Comparison of ENCODE assay signal across 2 cellular contexts in the genomic region with DNA sequence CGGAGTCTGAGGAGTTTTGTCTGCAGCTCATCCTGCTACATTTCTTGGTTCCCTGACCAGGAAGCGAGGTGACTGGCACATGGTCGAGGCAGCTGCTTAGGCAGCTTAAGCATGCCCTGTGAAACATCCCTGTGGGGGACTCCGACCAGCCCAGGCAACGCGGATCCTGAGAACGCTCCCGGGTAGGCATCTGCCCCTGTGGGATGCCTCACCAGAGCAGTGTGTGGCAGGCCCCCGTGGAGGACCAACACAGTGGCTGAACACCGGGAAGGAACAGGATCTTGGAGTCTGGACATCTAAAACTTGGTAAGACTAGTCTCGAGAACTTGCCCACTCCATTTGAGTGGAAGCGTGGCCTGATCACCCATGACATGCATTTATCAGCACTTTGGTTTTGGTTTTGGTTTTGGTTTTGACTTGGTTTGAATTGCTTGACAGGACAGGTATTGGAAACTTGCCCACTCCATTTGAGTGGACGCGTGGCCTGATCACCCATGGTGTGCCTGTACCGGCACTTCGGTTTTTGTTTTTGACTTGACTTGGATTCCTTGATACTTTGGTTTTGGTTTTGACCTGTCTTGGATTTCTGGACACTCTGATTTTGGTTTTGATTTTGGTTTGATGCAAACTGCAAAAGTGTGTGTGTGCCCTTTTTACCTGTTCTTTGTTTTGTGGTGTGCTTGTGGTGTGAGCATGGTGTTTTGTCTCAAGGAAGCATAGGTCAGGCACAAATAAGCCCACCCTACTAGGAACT.
TF ChIP-seq lines count a peak whose summit lies in the region.

No MANE protein-coding gene starts in this region.

TF ChIP-seq in liver, 16 proteins besides CTCF, POLR2A, EP300 and RAD21:
- TF ChIP-seq SP1 (IDR thresholded peaks at IDR 0.05) (peak; percentile 17), YY1 (IDR thresholded peaks at IDR 0.05) (no peak)
- TF ChIP-seq, protein P1, sequence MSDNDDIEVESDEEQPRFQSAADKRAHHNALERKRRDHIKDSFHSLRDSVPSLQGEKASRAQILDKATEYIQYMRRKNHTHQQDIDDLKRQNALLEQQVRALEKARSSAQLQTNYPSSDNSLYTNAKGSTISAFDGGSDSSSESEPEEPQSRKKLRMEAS (IDR thresholded peaks at IDR 0.05): peak; percentile 16

TF ChIP-seq in HepG2, 621 proteins besides CTCF, POLR2A, EP300 and RAD21:
- no peak for TF ChIP-seq CHD2 (IDR thresholded peaks at IDR 0.05; ENCODE audit: low read depth, low read length)
- no peak for TF ChIP-seq ZBTB3 (CRISPR knock-in tag; IDR thresholded peaks at IDR 0.05; ENCODE audit: borderline replicate concordance, low read depth)
- TF ChIP-seq HNRNPL (IDR thresholded peaks at IDR 0.05; ENCODE audit: low read depth, low read length): no peak
- TF ChIP-seq SP140L (CRISPR knock-in tag; IDR thresholded peaks at IDR 0.05; ENCODE audit: borderline replicate concordance): no peak
- TF ChIP-seq, protein P2, sequence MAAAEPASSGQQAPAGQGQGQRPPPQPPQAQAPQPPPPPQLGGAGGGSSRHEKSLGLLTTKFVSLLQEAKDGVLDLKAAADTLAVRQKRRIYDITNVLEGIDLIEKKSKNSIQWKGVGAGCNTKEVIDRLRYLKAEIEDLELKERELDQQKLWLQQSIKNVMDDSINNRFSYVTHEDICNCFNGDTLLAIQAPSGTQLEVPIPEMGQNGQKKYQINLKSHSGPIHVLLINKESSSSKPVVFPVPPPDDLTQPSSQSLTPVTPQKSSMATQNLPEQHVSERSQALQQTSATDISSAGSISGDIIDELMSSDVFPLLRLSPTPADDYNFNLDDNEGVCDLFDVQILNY (CRISPR knock-in tag; conservative IDR thresholded peaks at IDR 0.05): no peak
- TF ChIP-seq ZNF775 (CRISPR knock-in tag; IDR thresholded peaks at IDR 0.05; ENCODE audit: borderline replicate concordance): no peak
- no peak for TF ChIP-seq HNF1B (CRISPR knock-in tag; IDR thresholded peaks at IDR 0.05)
- TF ChIP-seq RFX3 (CRISPR knock-in tag; IDR thresholded peaks at IDR 0.05): no peak
- no peak for TF ChIP-seq ESRRA (CRISPR knock-in tag; IDR thresholded peaks at IDR 0.05; ENCODE audit: low read depth)
- TF ChIP-seq ERF (CRISPR knock-in tag; IDR thresholded peaks at IDR 0.05): no peak
- TF ChIP-seq, protein P3, sequence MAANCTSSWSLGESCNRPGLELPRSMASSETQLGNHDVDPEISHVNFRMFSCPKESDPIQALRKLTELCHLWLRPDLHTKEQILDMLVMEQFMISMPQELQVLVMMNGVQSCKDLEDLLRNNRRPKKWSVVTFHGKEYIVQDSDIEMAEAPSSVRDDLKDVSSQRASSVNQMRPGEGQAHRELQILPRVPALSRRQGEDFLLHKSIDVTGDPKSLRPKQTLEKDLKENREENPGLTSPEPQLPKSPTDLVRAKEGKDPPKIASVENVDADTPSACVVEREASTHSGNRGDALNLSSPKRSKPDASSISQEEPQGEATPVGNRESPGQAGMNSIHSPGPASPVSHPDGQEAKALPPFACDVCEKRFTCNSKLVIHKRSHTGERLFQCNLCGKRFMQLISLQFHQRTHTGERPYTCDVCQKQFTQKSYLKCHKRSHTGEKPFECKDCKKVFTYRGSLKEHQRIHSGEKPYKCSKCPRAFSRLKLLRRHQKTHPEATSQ (CRISPR knock-in tag; IDR thresholded peaks at IDR 0.05; ENCODE audit: borderline replicate concordance): no peak
- TF ChIP-seq SALL1 (CRISPR knock-in tag; IDR thresholded peaks at IDR 0.05): no peak
- TF ChIP-seq ZBTB1 (CRISPR knock-in tag; IDR thresholded peaks at IDR 0.05; ENCODE audit: borderline replicate concordance): no peak
- no peak for TF ChIP-seq ZNF678 (CRISPR knock-in tag; IDR thresholded peaks at IDR 0.05)
